Comparison of ENCODE assay signal across 9 cellular contexts in the genomic region with DNA sequence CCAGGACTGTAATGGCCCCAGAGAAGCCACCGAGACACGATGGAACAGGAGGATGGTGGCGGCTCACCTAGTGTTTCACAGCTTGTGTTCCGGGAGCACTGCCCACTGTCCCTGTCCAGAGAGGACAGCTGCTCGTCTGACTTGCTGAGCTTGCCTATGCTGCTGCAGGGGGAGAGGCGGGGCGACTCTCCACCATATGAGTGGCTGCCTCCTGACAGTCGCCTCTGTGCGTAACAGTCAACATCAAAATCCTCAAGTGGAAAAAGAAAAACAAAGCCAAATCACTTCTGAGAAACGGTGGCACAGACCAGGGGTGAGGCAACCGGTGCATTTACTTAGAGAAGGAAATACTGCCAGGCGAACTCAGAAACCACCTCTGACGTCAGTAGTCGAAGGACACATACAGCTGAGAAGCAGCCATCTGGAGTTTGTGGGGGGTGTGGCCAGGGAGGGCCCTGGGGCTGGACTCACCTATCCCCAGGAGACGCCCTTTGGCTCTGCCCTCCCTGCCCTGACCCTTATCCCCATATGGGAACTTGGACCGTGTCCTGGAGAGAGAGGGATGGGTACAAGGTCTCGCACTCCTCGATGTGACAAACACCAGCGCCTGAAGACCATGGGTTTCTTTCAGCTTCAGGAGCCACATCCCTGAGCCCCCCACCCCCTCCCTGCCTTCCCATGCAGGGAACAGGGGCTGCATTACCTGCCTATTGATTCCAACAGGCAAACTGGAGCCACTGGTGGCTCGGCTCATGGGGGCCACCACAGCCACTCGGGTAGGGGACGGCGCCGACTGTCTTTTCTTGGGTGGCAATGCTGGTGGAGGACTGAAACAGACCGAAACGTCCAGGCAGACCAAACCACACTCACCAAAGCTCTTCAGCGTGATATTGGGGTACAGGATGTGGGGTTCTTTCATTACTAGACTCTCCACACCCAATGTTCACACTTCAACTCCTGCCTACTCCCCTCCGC.
DNase-seq lines count a peak whose midpoint lies in the region; TF ChIP-seq lines count a peak whose summit lies in the region.
"Had no signal": no experiment of that assay in that cellular context is flagged by ENCODE, and none has a peak within 500 bp of the region (broad histone marks: within the 10 kb centered on the region; RNA-seq: fewer than 3 reads in every experiment).

No MANE protein-coding gene starts in this region.

- 0 out of 2 replicates have a peak, but pooled peaks cover 3% of the 10 kb centered on the region for H4K20me1 ChIP-seq in PC-9 (ENCODE audit: insufficient read depth)

- H3K27ac ChIP-seq in esophagus squamous epithelium (peak overlapping the region; percentile 64 to 90 (median 71)), PC-9 (no peak overlapping the region)
- H3K27ac ChIP-seq: C4-2B had no signal

- H3K9me3 ChIP-seq in esophagus squamous epithelium (no peaks in the 10 kb centered on the region), skeletal muscle satellite cell (replicated peaks; ENCODE audit: low read length) (no peaks in the 10 kb centered on the region), PC-9 (ENCODE audit: insufficient read depth, low read depth) (no peaks in the 10 kb centered on the region)

- no peak for TF ChIP-seq CTCF in esophagus squamous epithelium (IDR thresholded peaks at IDR 0.05)
- no peak for TF ChIP-seq CTCF in PC-9 (conservative IDR thresholded peaks at IDR 0.05)

- H3K27me3 Mint-ChIP-seq in activated CD4-positive, alpha-beta T cell treated with anti-CD3 and anti-CD28 coated beads, Interleukin-2, amount 10 ng/mL, durations not matched to agents 7 days and 5 days: no peaks in the 10 kb centered on the region

- H3K36me3 Mint-ChIP-seq in activated CD4-positive, alpha-beta T cell treated with anti-CD3 and anti-CD28 coated beads, Interleukin-2, amount 10 ng/mL, durations not matched to agents 7 days and 5 days (ENCODE audit: low read depth): peaks cover 51% of the 10 kb centered on the region

- peak overlapping the region; percentile 88 for H3K27ac Mint-ChIP-seq in activated CD4-positive, alpha-beta T cell treated with anti-CD3 and anti-CD28 coated beads, Interleukin-2, amount 10 ng/mL, durations not matched to agents 7 days and 5 days

- H3K27me3 ChIP-seq in esophagus squamous epithelium (no peaks in the 10 kb centered on the region), skeletal muscle satellite cell (ENCODE audit: control insufficient read depth, insufficient read depth, low read length) (no peaks in the 10 kb centered on the region), PC-9 (ENCODE audit: insufficient read depth, low read depth) (no peaks in the 10 kb centered on the region)

- H3K4me1 Mint-ChIP-seq in activated CD4-positive, alpha-beta T cell treated with anti-CD3 and anti-CD28 coated beads, Interleukin-2, amount 10 ng/mL, durations not matched to agents 7 days and 5 days: peaks cover 55% of the 10 kb centered on the region

- peak in 1 of 4 donors; percentile 66 for TF ChIP-seq POLR2A in esophagus squamous epithelium (IDR thresholded peaks at IDR 0.05)

- H3K36me3 ChIP-seq in esophagus squamous epithelium (peaks cover 5 to 84% (median 12%) of the 10 kb centered on the region in 3 donors), skeletal muscle satellite cell (ENCODE audit: insufficient read depth, low read length) (peaks cover 29% of the 10 kb centered on the region), PC-9 (ENCODE audit: low read depth) (no peaks in the 10 kb centered on the region)

- H3K4me3 ChIP-seq in esophagus squamous epithelium (peak overlapping the region in 1 of 4 donors; percentile 13), skeletal muscle satellite cell (ENCODE audit: low read length) (peak overlapping the region; percentile 37), PC-9 (no peak overlapping the region)

- H3K4me2 ChIP-seq in skeletal muscle satellite cell (ENCODE audit: low read length) (peak overlapping the region; percentile 65), PC-9 (no peak overlapping the region)

- BruUV-seq in PC-9 (replicated peaks; lab: Mats Ljungman, UMichigan): no TSS peak

- DNase-seq in activated naive CD4-positive, alpha-beta T cell treated with Interleukin-2 at 50 U/mL for 16 hours: peak; percentile 55
- no peak for DNase-seq in activated naive CD4-positive, alpha-beta T cell treated with anti-CD3 and anti-CD28 coated beads, Interleukin-2, amount 50 U/mL, for 16 hours
- peak; percentile 69 for DNase-seq in activated CD4-positive, alpha-beta T cell treated with anti-CD3 and anti-CD28 coated beads, Interleukin-2, amount 10 ng/mL, durations not matched to agents 7 days and 5 days
- no peak for DNase-seq in esophagus squamous epithelium (lab: John Stamatoyannopoulos, UW)
- DNase-seq in PC-9: no peak
- DNase-seq in NCI-H774 (lab: John Stamatoyannopoulos, UW): no peak
- no peak for DNase-seq in ureter (ENCODE audit: low spot score)

- no peaks in the 10 kb centered on the region for H3K79me2 ChIP-seq in PC-9 (ENCODE audit: low read depth)

- intact Hi-C loops in esophagus squamous epithelium (cut with DNase I): no loop called here
- intact Hi-C loops in PC-9 (cut with micrococcal nuclease; ENCODE audit: unreplicated experiment): no loop called here

- H3K9me3 Mint-ChIP-seq in activated CD4-positive, alpha-beta T cell treated with anti-CD3 and anti-CD28 coated beads, Interleukin-2, amount 10 ng/mL, durations not matched to agents 7 days and 5 days: no peaks in the 10 kb centered on the region

- no peaks in the 10 kb centered on the region for H3K9me2 ChIP-seq in PC-9 (ENCODE audit: insufficient read depth)

- H3K4me3 Mint-ChIP-seq in activated CD4-positive, alpha-beta T cell treated with anti-CD3 and anti-CD28 coated beads, Interleukin-2, amount 10 ng/mL, durations not matched to agents 7 days and 5 days: peak overlapping the region; percentile 30

- CTCF ChIA-PET in activated CD4-positive, alpha-beta T cell treated with anti-CD3 and anti-CD28 coated beads, Interleukin-2, amount 10 ng/mL, durations not matched to agents 7 days and 5 days (lab: Charles Lee): interaction anchor here (1.0 to 3.0 kb wide), 7 partner anchors 9 to 92 kb away, joined by 3 to 14 read pairs (median 5); no protein-coding TSS in a partner anchor
- CTCF ChIA-PET in PC-9 (lab: Charles Lee): no interaction called here

- H3K4me1 ChIP-seq in esophagus squamous epithelium (peaks cover 0 to 57% (median 3%) of the 10 kb centered on the region in 3 donors), skeletal muscle satellite cell (ENCODE audit: control insufficient read depth, insufficient read depth, low read length) (peaks cover 48% of the 10 kb centered on the region), PC-9 (replicated peaks; ENCODE audit: insufficient read depth) (peaks cover 12% of the 10 kb centered on the region; the same call in 1 of the 2 replicates)

- peak overlapping the region; percentile 63 for H3K9ac ChIP-seq in skeletal muscle satellite cell (ENCODE audit: low read depth, low read length)

- POLR2A ChIA-PET in activated CD4-positive, alpha-beta T cell treated with anti-CD3 and anti-CD28 coated beads, Interleukin-2, amount 10 ng/mL, durations not matched to agents 7 days and 5 days (lab: Charles Lee): interaction anchor here (0.6 kb wide), 1 partner anchor 18 kb away, joined by 3 read pairs; no protein-coding TSS in a partner anchor
- POLR2A ChIA-PET in PC-9 (lab: Charles Lee; ENCODE audit: unreplicated experiment): no interaction called here

- 77 to 83% methylated on average over 12 to 23 of the region's 28 CpGs for WGBS in esophagus squamous epithelium, 2 donors

- H2AFZ ChIP-seq in PC-9: no peak overlapping the region

- H3F3A ChIP-seq in PC-9 (ENCODE audit: insufficient read depth, low read depth): peaks cover 6% of the 10 kb centered on the region; the same call in 1 of the 2 replicates

Comparison
In these comparisons a context has a peak if more than half of its experiments do, and no peak if none do; other contexts are left out.
1. DNase-seq: peak in activated naive CD4-positive, alpha-beta T cell treated with Interleukin-2 at 50 U/mL for 16 hours (single experiment) and activated CD4-positive, alpha-beta T cell treated with anti-CD3 and anti-CD28 coated beads, Interleukin-2, amount 10 ng/mL, durations not matched to agents 7 days and 5 days (single experiment); none in activated naive CD4-positive, alpha-beta T cell treated with anti-CD3 and anti-CD28 coated beads, Interleukin-2, amount 50 U/mL, for 16 hours (single experiment), esophagus squamous epithelium (single experiment), PC-9 (0 of 2), NCI-H774 (single experiment) and ureter (single experiment).